ENCODE assay signal across 1 cellular context in genomic region chr21:33969600-33969999, GRCh38.
TF ChIP-seq lines count a peak whose summit lies in the region.

No MANE protein-coding gene starts in this region.

TF ChIP-seq in IMR-90, 13 proteins besides CTCF, POLR2A, EP300 and RAD21:
- no peak for TF ChIP-seq RCOR1 (IDR thresholded peaks at IDR 0.05; ENCODE audit: insufficient replicate concordance, low read length)
- TF ChIP-seq MAZ (IDR thresholded peaks at IDR 0.05; ENCODE audit: borderline replicate concordance, low read depth, low read length): no peak
- TF ChIP-seq FOS (IDR thresholded peaks at IDR 0.05; ENCODE audit: low read depth, low read length): no peak
- TF ChIP-seq MAFK (IDR thresholded peaks at IDR 0.05; ENCODE audit: low read depth, low read length): no peak
- no peak for TF ChIP-seq CHD1 (IDR thresholded peaks at IDR 0.05; ENCODE audit: low read depth, low read length)
- TF ChIP-seq USF2 (IDR thresholded peaks at IDR 0.05; ENCODE audit: low read depth, low read length): no peak
- TF ChIP-seq, protein P1, sequence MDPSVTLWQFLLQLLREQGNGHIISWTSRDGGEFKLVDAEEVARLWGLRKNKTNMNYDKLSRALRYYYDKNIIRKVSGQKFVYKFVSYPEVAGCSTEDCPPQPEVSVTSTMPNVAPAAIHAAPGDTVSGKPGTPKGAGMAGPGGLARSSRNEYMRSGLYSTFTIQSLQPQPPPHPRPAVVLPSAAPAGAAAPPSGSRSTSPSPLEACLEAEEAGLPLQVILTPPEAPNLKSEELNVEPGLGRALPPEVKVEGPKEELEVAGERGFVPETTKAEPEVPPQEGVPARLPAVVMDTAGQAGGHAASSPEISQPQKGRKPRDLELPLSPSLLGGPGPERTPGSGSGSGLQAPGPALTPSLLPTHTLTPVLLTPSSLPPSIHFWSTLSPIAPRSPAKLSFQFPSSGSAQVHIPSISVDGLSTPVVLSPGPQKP (IDR thresholded peaks at IDR 0.05; ENCODE audit: borderline replicate concordance, low read depth, low read length): no peak
- no peak for TF ChIP-seq MXI1 (IDR thresholded peaks at IDR 0.05; ENCODE audit: borderline replicate concordance, low read depth, low read length)
- TF ChIP-seq BHLHE40 (IDR thresholded peaks at IDR 0.05; ENCODE audit: low read depth, low read length): no peak
- no peak for TF ChIP-seq SMC3 (IDR thresholded peaks at IDR 0.05; ENCODE audit: low read depth, low read length)
- TF ChIP-seq RFX5 (IDR thresholded peaks at IDR 0.05; ENCODE audit: low read depth, low read length): no peak
- no peak for TF ChIP-seq CEBPB (IDR thresholded peaks at IDR 0.05; ENCODE audit: low read depth, low read length)
